Comparison of ENCODE assay signal across 2 cellular contexts in the genomic region with DNA sequence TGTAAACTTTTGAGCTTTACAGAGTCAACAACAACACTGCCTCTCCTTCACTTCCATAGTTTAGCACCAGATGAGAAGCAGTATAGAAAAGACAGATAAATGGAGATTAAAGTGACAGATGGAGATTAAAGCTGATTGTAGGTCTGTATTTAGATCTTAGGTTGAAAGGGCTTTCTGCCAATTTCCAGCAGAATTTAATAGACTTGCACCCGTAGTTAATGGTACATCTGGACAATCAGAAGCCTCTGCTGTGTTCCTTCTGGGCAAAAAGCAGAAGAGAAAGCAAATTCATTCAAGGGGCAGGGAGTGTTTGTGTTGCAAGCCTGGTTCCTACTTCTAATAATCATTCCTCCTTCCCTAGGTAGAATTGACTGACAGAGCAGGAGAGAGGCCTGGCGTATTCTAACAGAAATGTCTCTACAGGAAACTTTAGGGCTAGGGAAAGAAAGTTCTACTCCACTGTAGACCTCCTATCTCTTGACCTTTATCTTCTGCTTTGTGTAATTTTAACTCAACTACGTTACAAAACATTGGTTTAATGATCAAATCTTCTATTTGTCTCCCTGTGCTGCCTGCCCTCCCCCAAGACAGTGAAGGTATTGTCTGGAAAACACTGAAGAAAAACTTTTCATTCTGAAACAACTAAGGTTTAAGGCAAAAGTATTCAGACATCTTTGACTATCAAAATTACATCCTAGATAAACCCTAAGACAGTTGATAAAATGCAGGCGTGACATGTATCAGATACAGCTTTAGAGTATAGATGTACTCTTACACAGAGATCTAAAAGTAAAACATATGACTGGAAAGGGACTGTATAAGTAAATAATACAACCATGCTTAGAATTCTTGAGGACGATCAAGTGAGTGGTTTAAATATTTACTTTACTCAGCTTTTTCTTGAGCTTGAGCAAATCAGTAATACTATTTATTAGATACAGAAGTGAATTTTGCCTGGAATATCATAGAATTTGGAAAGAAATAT.
TF ChIP-seq lines count a peak whose summit lies in the region.

No MANE protein-coding gene starts in this region.

TF ChIP-seq in SK-N-SH treated with all-trans-retinoic acid at 6 μM for 48 hours, 23 proteins besides CTCF, POLR2A, EP300 and RAD21 (continued from another document):
- TF ChIP-seq CSRNP3 (CRISPR knock-in tag; IDR thresholded peaks at IDR 0.05) (0 out of 2 replicates have a peak, but pooled peaks have one; percentile 16), TCF4 (CRISPR knock-in tag; IDR thresholded peaks at IDR 0.05; ENCODE audit: borderline replicate concordance) (peak; percentile 91), PPARA (CRISPR knock-in tag; IDR thresholded peaks at IDR 0.05; ENCODE audit: borderline replicate concordance) (0 out of 2 replicates have a peak, but pooled peaks have one; percentile 33), ZNF8 (CRISPR knock-in tag; IDR thresholded peaks at IDR 0.05) (peak; percentile 36; the same call in 1 of the 2 replicates), SNAI2 (CRISPR knock-in tag; IDR thresholded peaks at IDR 0.05) (peak; percentile 63; the same call in 1 of the 2 replicates), ARNTL (CRISPR knock-in tag; IDR thresholded peaks at IDR 0.05; ENCODE audit: borderline replicate concordance, low read depth) (no peak), GLIS3 (CRISPR knock-in tag; IDR thresholded peaks at IDR 0.05) (0 out of 2 replicates have a peak, but pooled peaks have one; percentile 5), ISL1 (CRISPR knock-in tag; IDR thresholded peaks at IDR 0.05) (peak; percentile 64), BACH2 (CRISPR knock-in tag; IDR thresholded peaks at IDR 0.05; ENCODE audit: borderline replicate concordance) (no peak)
- TF ChIP-seq, protein P1, sequence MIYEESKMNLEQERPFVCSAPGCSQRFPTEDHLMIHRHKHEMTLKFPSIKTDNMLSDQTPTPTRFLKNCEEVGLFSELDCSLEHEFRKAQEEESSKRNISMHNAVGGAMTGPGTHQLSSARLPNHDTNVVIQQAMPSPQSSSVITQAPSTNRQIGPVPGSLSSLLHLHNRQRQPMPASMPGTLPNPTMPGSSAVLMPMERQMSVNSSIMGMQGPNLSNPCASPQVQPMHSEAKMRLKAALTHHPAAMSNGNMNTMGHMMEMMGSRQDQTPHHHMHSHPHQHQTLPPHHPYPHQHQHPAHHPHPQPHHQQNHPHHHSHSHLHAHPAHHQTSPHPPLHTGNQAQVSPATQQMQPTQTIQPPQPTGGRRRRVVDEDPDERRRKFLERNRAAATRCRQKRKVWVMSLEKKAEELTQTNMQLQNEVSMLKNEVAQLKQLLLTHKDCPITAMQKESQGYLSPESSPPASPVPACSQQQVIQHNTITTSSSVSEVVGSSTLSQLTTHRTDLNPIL (CRISPR knock-in tag; IDR thresholded peaks at IDR 0.05; ENCODE audit: low read depth), result no peak
- TF ChIP-seq, protein P2, sequence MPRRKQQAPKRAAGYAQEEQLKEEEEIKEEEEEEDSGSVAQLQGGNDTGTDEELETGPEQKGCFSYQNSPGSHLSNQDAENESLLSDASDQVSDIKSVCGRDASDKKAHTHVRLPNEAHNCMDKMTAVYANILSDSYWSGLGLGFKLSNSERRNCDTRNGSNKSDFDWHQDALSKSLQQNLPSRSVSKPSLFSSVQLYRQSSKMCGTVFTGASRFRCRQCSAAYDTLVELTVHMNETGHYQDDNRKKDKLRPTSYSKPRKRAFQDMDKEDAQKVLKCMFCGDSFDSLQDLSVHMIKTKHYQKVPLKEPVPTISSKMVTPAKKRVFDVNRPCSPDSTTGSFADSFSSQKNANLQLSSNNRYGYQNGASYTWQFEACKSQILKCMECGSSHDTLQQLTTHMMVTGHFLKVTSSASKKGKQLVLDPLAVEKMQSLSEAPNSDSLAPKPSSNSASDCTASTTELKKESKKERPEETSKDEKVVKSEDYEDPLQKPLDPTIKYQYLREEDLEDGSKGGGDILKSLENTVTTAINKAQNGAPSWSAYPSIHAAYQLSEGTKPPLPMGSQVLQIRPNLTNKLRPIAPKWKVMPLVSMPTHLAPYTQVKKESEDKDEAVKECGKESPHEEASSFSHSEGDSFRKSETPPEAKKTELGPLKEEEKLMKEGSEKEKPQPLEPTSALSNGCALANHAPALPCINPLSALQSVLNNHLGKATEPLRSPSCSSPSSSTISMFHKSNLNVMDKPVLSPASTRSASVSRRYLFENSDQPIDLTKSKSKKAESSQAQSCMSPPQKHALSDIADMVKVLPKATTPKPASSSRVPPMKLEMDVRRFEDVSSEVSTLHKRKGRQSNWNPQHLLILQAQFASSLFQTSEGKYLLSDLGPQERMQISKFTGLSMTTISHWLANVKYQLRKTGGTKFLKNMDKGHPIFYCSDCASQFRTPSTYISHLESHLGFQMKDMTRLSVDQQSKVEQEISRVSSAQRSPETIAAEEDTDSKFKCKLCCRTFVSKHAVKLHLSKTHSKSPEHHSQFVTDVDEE (CRISPR knock-in tag; IDR thresholded peaks at IDR 0.05), result peak; percentile 91

TF ChIP-seq in liver, 16 proteins besides CTCF, POLR2A, EP300 and RAD21 (continued from another document):
- TF ChIP-seq, protein P3, sequence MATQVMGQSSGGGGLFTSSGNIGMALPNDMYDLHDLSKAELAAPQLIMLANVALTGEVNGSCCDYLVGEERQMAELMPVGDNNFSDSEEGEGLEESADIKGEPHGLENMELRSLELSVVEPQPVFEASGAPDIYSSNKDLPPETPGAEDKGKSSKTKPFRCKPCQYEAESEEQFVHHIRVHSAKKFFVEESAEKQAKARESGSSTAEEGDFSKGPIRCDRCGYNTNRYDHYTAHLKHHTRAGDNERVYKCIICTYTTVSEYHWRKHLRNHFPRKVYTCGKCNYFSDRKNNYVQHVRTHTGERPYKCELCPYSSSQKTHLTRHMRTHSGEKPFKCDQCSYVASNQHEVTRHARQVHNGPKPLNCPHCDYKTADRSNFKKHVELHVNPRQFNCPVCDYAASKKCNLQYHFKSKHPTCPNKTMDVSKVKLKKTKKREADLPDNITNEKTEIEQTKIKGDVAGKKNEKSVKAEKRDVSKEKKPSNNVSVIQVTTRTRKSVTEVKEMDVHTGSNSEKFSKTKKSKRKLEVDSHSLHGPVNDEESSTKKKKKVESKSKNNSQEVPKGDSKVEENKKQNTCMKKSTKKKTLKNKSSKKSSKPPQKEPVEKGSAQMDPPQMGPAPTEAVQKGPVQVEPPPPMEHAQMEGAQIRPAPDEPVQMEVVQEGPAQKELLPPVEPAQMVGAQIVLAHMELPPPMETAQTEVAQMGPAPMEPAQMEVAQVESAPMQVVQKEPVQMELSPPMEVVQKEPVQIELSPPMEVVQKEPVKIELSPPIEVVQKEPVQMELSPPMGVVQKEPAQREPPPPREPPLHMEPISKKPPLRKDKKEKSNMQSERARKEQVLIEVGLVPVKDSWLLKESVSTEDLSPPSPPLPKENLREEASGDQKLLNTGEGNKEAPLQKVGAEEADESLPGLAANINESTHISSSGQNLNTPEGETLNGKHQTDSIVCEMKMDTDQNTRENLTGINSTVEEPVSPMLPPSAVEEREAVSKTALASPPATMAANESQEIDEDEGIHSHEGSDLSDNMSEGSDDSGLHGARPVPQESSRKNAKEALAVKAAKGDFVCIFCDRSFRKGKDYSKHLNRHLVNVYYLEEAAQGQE (IDR thresholded peaks at IDR 0.05), result no peak
- TF ChIP-seq HNF4A (conservative IDR thresholded peaks at IDR 0.05), result peak; percentile 29 to 46
- TF ChIP-seq, protein P4, sequence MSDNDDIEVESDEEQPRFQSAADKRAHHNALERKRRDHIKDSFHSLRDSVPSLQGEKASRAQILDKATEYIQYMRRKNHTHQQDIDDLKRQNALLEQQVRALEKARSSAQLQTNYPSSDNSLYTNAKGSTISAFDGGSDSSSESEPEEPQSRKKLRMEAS (IDR thresholded peaks at IDR 0.05), result no peak
- TF ChIP-seq NR2F2 (IDR thresholded peaks at IDR 0.05), result no peak
- no peak for TF ChIP-seq ATF3 (IDR thresholded peaks at IDR 0.05)
- TF ChIP-seq TAF1 (conservative IDR thresholded peaks at IDR 0.05), result no peak
- no peak for TF ChIP-seq SP1 (IDR thresholded peaks at IDR 0.05)
- peak; percentile 4 to 39 for TF ChIP-seq RXRA (IDR thresholded peaks at IDR 0.05)
- TF ChIP-seq, protein P5, sequence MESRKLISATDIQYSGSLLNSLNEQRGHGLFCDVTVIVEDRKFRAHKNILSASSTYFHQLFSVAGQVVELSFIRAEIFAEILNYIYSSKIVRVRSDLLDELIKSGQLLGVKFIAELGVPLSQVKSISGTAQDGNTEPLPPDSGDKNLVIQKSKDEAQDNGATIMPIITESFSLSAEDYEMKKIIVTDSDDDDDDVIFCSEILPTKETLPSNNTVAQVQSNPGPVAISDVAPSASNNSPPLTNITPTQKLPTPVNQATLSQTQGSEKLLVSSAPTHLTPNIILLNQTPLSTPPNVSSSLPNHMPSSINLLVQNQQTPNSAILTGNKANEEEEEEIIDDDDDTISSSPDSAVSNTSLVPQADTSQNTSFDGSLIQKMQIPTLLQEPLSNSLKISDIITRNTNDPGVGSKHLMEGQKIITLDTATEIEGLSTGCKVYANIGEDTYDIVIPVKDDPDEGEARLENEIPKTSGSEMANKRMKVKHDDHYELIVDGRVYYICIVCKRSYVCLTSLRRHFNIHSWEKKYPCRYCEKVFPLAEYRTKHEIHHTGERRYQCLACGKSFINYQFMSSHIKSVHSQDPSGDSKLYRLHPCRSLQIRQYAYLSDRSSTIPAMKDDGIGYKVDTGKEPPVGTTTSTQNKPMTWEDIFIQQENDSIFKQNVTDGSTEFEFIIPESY (IDR thresholded peaks at IDR 0.05), result no peak
- TF ChIP-seq EGR1 (IDR thresholded peaks at IDR 0.05; ENCODE audit: low read depth in 2 of 2), result no peak
- peak; percentile 37 for TF ChIP-seq YY1 (IDR thresholded peaks at IDR 0.05)
- no peak for TF ChIP-seq FOXA2 (IDR thresholded peaks at IDR 0.05)
